In the genomic region with DNA sequence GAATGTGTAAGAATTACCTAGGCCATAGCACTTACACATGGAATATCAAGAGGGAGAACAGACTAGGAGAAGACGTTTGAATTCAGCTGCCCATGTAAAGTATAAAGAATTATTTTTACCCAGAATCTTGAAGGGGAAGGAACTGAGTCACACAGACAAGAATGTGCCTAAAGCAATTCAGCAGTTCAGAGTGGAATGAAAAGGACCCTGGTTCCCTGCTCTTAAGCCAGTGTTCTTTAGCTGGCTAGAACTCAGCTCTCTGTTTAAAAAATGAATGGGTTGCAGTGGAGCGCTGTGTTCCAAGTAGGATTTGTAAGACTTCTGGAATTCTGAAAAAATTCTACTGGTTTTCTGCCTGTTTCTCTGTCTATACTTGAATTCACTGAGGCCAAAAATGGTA, we compare ENCODE assay signal across 12 cellular contexts.
A peak's percentile ranks its signal among the peaks of the same experiment; 100 is the strongest.
DNase-seq lines count a peak whose midpoint lies in the region; ATAC-seq, FAIRE-seq and TF ChIP-seq lines count a peak whose summit lies in the region.
"Had no signal": no experiment of that assay in that cellular context is flagged by ENCODE, and none has a peak within 500 bp of the region (broad histone marks: within the 10 kb centered on the region; RNA-seq: fewer than 3 reads in every experiment).

No MANE protein-coding gene starts in this region.

- H3K27ac ChIP-seq in RWPE2 (ENCODE audit: poor library complexity, severe bottlenecking) (peak overlapping the region; percentile 94), pancreas (no peak overlapping the region), MM.1S (ENCODE audit: low read length) (no peak overlapping the region)

- intact Hi-C loops in pancreas (cut with DNase I) = no loop called here

- H3K9me2 ChIP-seq in MM.1S (replicated peaks; ENCODE audit: insufficient read depth, low read length) = no peaks in the 10 kb centered on the region

- H3K4me3 ChIP-seq in AG10803 (ENCODE audit: low read length) (no peak overlapping the region), RWPE2 (ENCODE audit: severe bottlenecking) (no peak overlapping the region), fibroblast of mammary gland (ENCODE audit: control insufficient read depth, low read depth, low read length) (no peak overlapping the region), pancreas (no peak overlapping the region), MM.1S (ENCODE audit: low read length) (no peak overlapping the region)

- no peaks in the 10 kb centered on the region for H3F3A ChIP-seq in MM.1S (ENCODE audit: insufficient read depth, low read length)

- peak; percentile 98 for ATAC-seq in RWPE2 (ENCODE audit: low read depth)
- ATAC-seq in pancreas = peak in 3 of 4 donors; percentile 38 to 47 (median 40)
- ATAC-seq in HG03432 (IDR thresholded peaks at IDR 0.05; ENCODE audit: unreplicated experiment) = no peak
- ATAC-seq: activated CD4-positive, alpha-beta T cell treated with anti-CD3 and anti-CD28 coated beads for 36 hours had no signal

- H2AFZ ChIP-seq in MM.1S (ENCODE audit: low read length) = no peak overlapping the region

- H3K36me3 ChIP-seq in RWPE2 (ENCODE audit: low read depth) = no peaks in the 10 kb centered on the region
- no peaks in the 10 kb centered on the region for H3K36me3 ChIP-seq in pancreas
- H3K36me3 ChIP-seq in MM.1S (replicated peaks; ENCODE audit: insufficient read depth, low read length) = no peaks in the 10 kb centered on the region

- peaks cover 34% of the 10 kb centered on the region for H3K4me1 ChIP-seq in RWPE2 (ENCODE audit: insufficient read depth, poor library complexity, severe bottlenecking)
- H3K4me1 ChIP-seq in pancreas = no peaks in the 10 kb centered on the region
- no peaks in the 10 kb centered on the region for H3K4me1 ChIP-seq in MM.1S (ENCODE audit: low read length)

- no peak overlapping the region for H3K9ac ChIP-seq in MM.1S (ENCODE audit: low read length)

- H3K4me2 ChIP-seq in MM.1S (ENCODE audit: low read depth, low read length) = no peak overlapping the region

- no peaks in the 10 kb centered on the region for H4K20me1 ChIP-seq in MM.1S (ENCODE audit: insufficient read depth, low read length)

- H3K9me3 ChIP-seq in RWPE2 (ENCODE audit: severe bottlenecking) (no peaks in the 10 kb centered on the region), pancreas (no peaks in the 10 kb centered on the region), MM.1S (replicated peaks; ENCODE audit: insufficient read depth, low read length) (no peaks in the 10 kb centered on the region)

- FAIRE-seq in pancreas (lab: Jason Lieb, UNC) = no peak

- H3K27me3 ChIP-seq in RWPE2 (ENCODE audit: insufficient read depth, poor library complexity, severe bottlenecking) = no peaks in the 10 kb centered on the region
- H3K27me3 ChIP-seq in pancreas = no peaks in the 10 kb centered on the region
- H3K27me3 ChIP-seq in MM.1S (replicated peaks; ENCODE audit: insufficient read depth, low read length) = no peaks in the 10 kb centered on the region

- 82 to 88% methylated on average over 2 of the region's 2 CpGs for WGBS in pancreas, 2 donors

- no peaks in the 10 kb centered on the region for H3K79me2 ChIP-seq in MM.1S (ENCODE audit: low read length)

- TF ChIP-seq CTCF in AG10803 (conservative IDR thresholded peaks at IDR 0.05; ENCODE audit: low read length) (no peak), RWPE2 (IDR thresholded peaks at IDR 0.05; ENCODE audit: poor library complexity, severe bottlenecking) (no peak), fibroblast of mammary gland (conservative IDR thresholded peaks at IDR 0.05; ENCODE audit: control insufficient read depth, insufficient read depth, low read depth, low read length) (no peak), pancreas (IDR thresholded peaks at IDR 0.05) (no peak), MM.1S (IDR thresholded peaks at IDR 0.05; ENCODE audit: low read length) (no peak)

- DNase-seq in AG10803 (ENCODE audit: low read depth) = peak; percentile 96
- DNase-seq in RWPE2 (ENCODE audit: low spot score) = peak; percentile 43
- DNase-seq in fibroblast of mammary gland (ENCODE audit: low read depth) = peak; percentile 90
- no peak for DNase-seq in pancreas
- DNase-seq in superior temporal gyrus (ENCODE audit: extremely low spot score) = no peak
- DNase-seq in MM.1S = no peak
- no peak for DNase-seq in NCI-H748 (lab: John Stamatoyannopoulos, UW; ENCODE audit: unreplicated experiment)
- DNase-seq: activated CD4-positive, alpha-beta T cell treated with anti-CD3 and anti-CD28 coated beads for 36 hours; Calu3; central memory CD4-positive, alpha-beta T cell; NCI-H524 had no signal

Comparison
In these comparisons a context has a peak if more than half of its experiments do, and no peak if none do; other contexts are left out.
1. DNase-seq: peak in AG10803 (single experiment), RWPE2 (single experiment) and fibroblast of mammary gland (single experiment); none in pancreas (0 of 6), superior temporal gyrus (single experiment), MM.1S (single experiment) and NCI-H748 (single experiment).